19 cellular contexts compared by ENCODE assay signal in the genomic region with DNA sequence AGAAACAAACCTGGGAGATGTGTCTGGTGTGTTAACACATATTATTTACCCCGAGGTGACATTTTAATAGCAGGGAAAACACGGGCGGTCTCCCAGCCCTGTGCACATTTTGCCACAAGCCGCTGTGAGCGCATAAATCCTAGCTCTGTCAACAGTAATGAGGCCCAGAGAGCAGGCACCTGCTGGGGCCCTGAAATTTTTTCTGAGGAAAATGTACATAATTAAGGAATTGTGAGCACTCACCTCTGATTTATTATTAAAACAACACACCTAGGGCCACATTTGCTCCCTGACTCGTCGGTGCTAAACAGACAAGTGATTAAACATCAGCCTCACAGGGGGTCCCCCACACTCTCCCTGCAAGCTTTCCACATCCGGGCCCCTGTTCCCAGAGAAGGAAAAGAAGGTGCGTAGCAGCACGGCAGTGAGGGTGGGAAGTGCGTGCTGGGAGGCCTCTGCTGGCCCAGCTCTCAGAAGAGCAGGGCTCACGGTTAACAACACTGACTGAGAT.
A peak's percentile ranks its signal among the peaks of the same experiment; 100 is the strongest.
DNase-seq lines count a peak whose midpoint lies in the region; TF ChIP-seq lines count a peak whose summit lies in the region.
"Had no signal": no experiment of that assay in that cellular context is flagged by ENCODE, and none has a peak within 500 bp of the region (broad histone marks: within the 10 kb centered on the region; RNA-seq: fewer than 3 reads in every experiment).

No MANE protein-coding gene starts in this region.

- TF ChIP-seq POLR2A in stomach (IDR thresholded peaks at IDR 0.05) = no peak

- TF ChIP-seq CTCF in stomach (IDR thresholded peaks at IDR 0.05) = no peak
- no peak for TF ChIP-seq CTCF in endothelial cell (IDR thresholded peaks at IDR 0.05; ENCODE audit: unreplicated experiment)

- WGBS in stomach, 5 donors = 30 to 51% (median 43%) methylated on average over 12 of the region's 12 CpGs

- no peaks in the 10 kb centered on the region for H3K36me3 Mint-ChIP-seq in endothelial cell (ENCODE audit: low read depth, unreplicated experiment)

- H3K4me3 ChIP-seq in stomach = no peak overlapping the region
- H3K4me3 ChIP-seq: GM23248, HAP-1, SK-N-MC had no signal

- H3K27me3 Mint-ChIP-seq in endothelial cell (ENCODE audit: unreplicated experiment) = no peaks in the 10 kb centered on the region

- H3K9me3 Mint-ChIP-seq in endothelial cell (ENCODE audit: unreplicated experiment) = no peaks in the 10 kb centered on the region
- H3K9me3 Mint-ChIP-seq: T-helper 2 cell treated with Interferon-gamma antibody and Interleukin-4, amounts not matched to agents 5 μg/mL and 100 μg/mL, for 36 hours had no signal

- no peaks in the 10 kb centered on the region for H3K4me1 ChIP-seq in stomach
- H3K4me1 ChIP-seq: HAP-1 had no signal

- H3K27ac ChIP-seq in stomach = no peak overlapping the region
- H3K27ac ChIP-seq: C4-2B, GM23248, SK-N-MC had no signal

- TF ChIP-seq EP300 in stomach (IDR thresholded peaks at IDR 0.05) = no peak

- H3K9me3 ChIP-seq in stomach = peaks cover 0 to 11% (median 0%) of the 10 kb centered on the region in 4 donors
- H3K9me3 ChIP-seq: HAP-1 had no signal

- H3K27me3 ChIP-seq in stomach = no peaks in the 10 kb centered on the region

- intact Hi-C loops in stomach (cut with DNase I; ENCODE audit: low total_unique reads) = no loop called here

- no peaks in the 10 kb centered on the region for H3K36me3 ChIP-seq in stomach
- H3K36me3 ChIP-seq: HAP-1 had no signal

- DNase-seq in NCI-H1092 treated with DMSO at 0.1 percent for 48 hours (lab: John Stamatoyannopoulos, UW) (peak; percentile 58), NCI-H2227 treated with DMSO at 0.1 percent for 48 hours (lab: John Stamatoyannopoulos, UW) (peak; percentile 73), SHP77 treated with DMSO at 0.1 percent for 48 hours (lab: John Stamatoyannopoulos, UW) (peak; percentile 29), renal cortical epithelial cell (ENCODE audit: low read depth) (peak; percentile 76), stomach (no peak), endothelial cell (ENCODE audit: low spot score) (no peak), superior temporal gyrus (ENCODE audit: extremely low spot score) (no peak)
- DNase-seq: AML-193, DMS 273 treated with DMSO at 0.1 percent for 48 hours, GDM1, GM23248, MM.1S, NCI-H1105, NCI-H1930, NCI-H510A had no signal

- no peak overlapping the region for H3K27ac Mint-ChIP-seq in endothelial cell (ENCODE audit: unreplicated experiment)
- H3K27ac Mint-ChIP-seq: T-helper 2 cell treated with Interferon-gamma antibody and Interleukin-4, amounts not matched to agents 5 μg/mL and 100 μg/mL, for 36 hours had no signal

- no peak overlapping the region for H3K4me3 Mint-ChIP-seq in endothelial cell (ENCODE audit: unreplicated experiment)
- H3K4me3 Mint-ChIP-seq: T-helper 2 cell treated with Interferon-gamma antibody and Interleukin-4, amounts not matched to agents 5 μg/mL and 100 μg/mL, for 36 hours had no signal

- no peaks in the 10 kb centered on the region for H3K4me1 Mint-ChIP-seq in endothelial cell (ENCODE audit: unreplicated experiment)

Comparison
In these comparisons a context has a peak if more than half of its experiments do, and no peak if none do; other contexts are left out.
1. DNase-seq: peak in NCI-H1092 treated with DMSO at 0.1 percent for 48 hours (single experiment), NCI-H2227 treated with DMSO at 0.1 percent for 48 hours (single experiment), SHP77 treated with DMSO at 0.1 percent for 48 hours (single experiment) and renal cortical epithelial cell (single experiment); none in stomach (single experiment), endothelial cell (single experiment) and superior temporal gyrus (single experiment).